ENCODE assay signal across 8 cellular contexts in genomic region chr1:204828352-204828850, GRCh38. TPM values are rescaled to one million over a fixed set of nuclear protein-coding genes. Genes with fewer than 3 reads are reported as not detected.
DNase-seq lines count a peak whose midpoint lies in the region; ATAC-seq and TF ChIP-seq lines count a peak whose summit lies in the region.

No MANE protein-coding gene starts in this region.

- peaks cover 15% of the 10 kb centered on the region for H3K4me1 ChIP-seq in ACC112 (ENCODE audit: control insufficient read depth, insufficient read depth, low read length, unreplicated experiment)
- peaks cover 0 to 10% (median 3%) of the 10 kb centered on the region in 4 donors for H3K4me1 ChIP-seq in Peyer's patch
- peaks cover 17% of the 10 kb centered on the region for H3K4me1 ChIP-seq in skeletal muscle satellite cell (ENCODE audit: control insufficient read depth, insufficient read depth, low read length)

- H3K27me3 ChIP-seq in ACC112 (ENCODE audit: insufficient read depth, low read length): peaks cover 23% of the 10 kb centered on the region
- H3K27me3 ChIP-seq in Peyer's patch: no peaks in the 10 kb centered on the region
- H3K27me3 ChIP-seq in skeletal muscle satellite cell (ENCODE audit: control insufficient read depth, insufficient read depth, low read length): peaks cover 37% of the 10 kb centered on the region

- no peaks in the 10 kb centered on the region for H3K36me3 Mint-ChIP-seq in brain

- peaks cover 46% of the 10 kb centered on the region for H3K4me1 Mint-ChIP-seq in brain

- H3K27ac Mint-ChIP-seq in brain: peak overlapping the region in 3 of 5 experiments; percentile 48 to 94 (median 93)

- peaks cover 39% of the 10 kb centered on the region for H3K27me3 Mint-ChIP-seq in brain

- ATAC-seq in HG03378 (IDR thresholded peaks at IDR 0.05; ENCODE audit: unreplicated experiment) (no peak), GM21381 (IDR thresholded peaks at IDR 0.05; ENCODE audit: unreplicated experiment) (no peak)

- H3K9me3 Mint-ChIP-seq in brain: no peaks in the 10 kb centered on the region

- peaks cover 40% of the 10 kb centered on the region for H3K79me2 ChIP-seq in ACC112 (ENCODE audit: control insufficient read depth, insufficient read depth, low read length, unreplicated experiment)

- no peak overlapping the region for H3K9ac ChIP-seq in skeletal muscle satellite cell (ENCODE audit: low read depth, low read length)

- H3K9me3 ChIP-seq in Peyer's patch: no peaks in the 10 kb centered on the region
- no peaks in the 10 kb centered on the region for H3K9me3 ChIP-seq in skeletal muscle satellite cell (replicated peaks; ENCODE audit: low read length)

- H3K36me3 ChIP-seq in ACC112 (ENCODE audit: insufficient read depth, low read length): no peaks in the 10 kb centered on the region
- no peaks in the 10 kb centered on the region for H3K36me3 ChIP-seq in Peyer's patch
- H3K36me3 ChIP-seq in skeletal muscle satellite cell (ENCODE audit: insufficient read depth, low read length): no peaks in the 10 kb centered on the region

- peak overlapping the region; percentile 85 for H2AFZ ChIP-seq in ACC112 (ENCODE audit: low read length, unreplicated experiment)

- peak in 3 of 6 experiments; percentile 27 to 37 (median 31) for TF ChIP-seq CTCF in Peyer's patch (IDR thresholded peaks at IDR 0.05)
- TF ChIP-seq CTCF in brain (conservative IDR thresholded peaks at IDR 0.05): peak in 1 of 2 experiments; percentile 20

- no peak for TF ChIP-seq POLR2A in Peyer's patch (IDR thresholded peaks at IDR 0.05)

- peak overlapping the region; percentile 83 to 90 (median 86) for H3K4me3 Mint-ChIP-seq in brain

- H3K27ac ChIP-seq in ACC112 (ENCODE audit: low read depth, low read length) (no peak overlapping the region), Peyer's patch (peak overlapping the region in 3 of 4 donors; percentile 57 to 69 (median 65))

- peak overlapping the region; percentile 78 for H3K4me2 ChIP-seq in skeletal muscle satellite cell (ENCODE audit: low read length)

- peak overlapping the region; percentile 90 for H3K4me3 ChIP-seq in ACC112 (ENCODE audit: low read depth, low read length)
- peak overlapping the region; percentile 36 to 58 (median 45) for H3K4me3 ChIP-seq in Peyer's patch
- peak overlapping the region; percentile 66 for H3K4me3 ChIP-seq in skeletal muscle satellite cell (ENCODE audit: low read length)

- peak; percentile 48 for DNase-seq in H4 (ENCODE audit: low spot score)
- DNase-seq in Peyer's patch: peak; percentile 46 to 74 (median 69)
- DNase-seq in iPS-NIHi7 (ENCODE audit: extremely low spot score): peak; percentile 97

RNA-seq across cellular contexts. Expression of gene NFASC, which starts 42.3 kb away (rescaled TPM):
- total RNA-seq in H4 (2014; rRNA removed; shearing (Covaris generic)): 3.1 and 3.2 TPM in 2 replicates
- total RNA-seq in Peyer's patch: 10 to 100 TPM in 2 of 4 donors, 1 to 10 TPM in 2; 3.2 to 90.0 (median 13.2) TPM
- polyA plus RNA-seq in brain (ENCODE audit: insufficient read depth, low read depth, low replicate concordance): 54.4 TPM
- 12.7 and 20.8 TPM in 2 replicates for total RNA-seq in skeletal muscle satellite cell (2012; rRNA removed)
